Comparison of ENCODE assay signal across 1 cellular context in the genomic region with DNA sequence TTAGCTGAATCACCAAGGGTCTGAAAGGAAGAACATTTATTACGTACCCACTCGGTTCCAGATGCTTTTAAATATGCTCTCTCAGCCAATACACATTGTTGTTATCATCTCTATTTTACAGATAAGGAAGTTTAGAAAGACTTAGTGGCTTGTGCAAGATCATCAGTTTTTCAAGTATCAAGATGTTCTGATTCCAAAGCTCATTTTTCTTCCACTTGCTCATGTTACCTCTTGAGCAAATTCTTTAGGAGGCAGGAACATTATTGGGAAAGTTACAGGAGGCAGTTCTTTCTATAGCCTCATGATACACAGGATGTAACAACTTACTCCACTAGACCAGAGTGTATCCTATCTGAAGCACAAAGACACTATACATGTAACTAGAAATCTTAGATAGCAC.
TF ChIP-seq lines count a peak whose summit lies in the region.

No MANE protein-coding gene starts in this region.

TF ChIP-seq in GM23338, 12 proteins besides CTCF, POLR2A, EP300 and RAD21 (continued from another document):
- no peak for TF ChIP-seq ZNF462 (CRISPR knock-in tag; IDR thresholded peaks at IDR 0.05)
- TF ChIP-seq NANOG (IDR thresholded peaks at IDR 0.05; ENCODE audit: borderline replicate concordance), result no peak
- TF ChIP-seq ZNF331 (CRISPR knock-in tag; IDR thresholded peaks at IDR 0.05; ENCODE audit: low read depth), result no peak
